9 cellular contexts compared by ENCODE assay signal in the genomic region with DNA sequence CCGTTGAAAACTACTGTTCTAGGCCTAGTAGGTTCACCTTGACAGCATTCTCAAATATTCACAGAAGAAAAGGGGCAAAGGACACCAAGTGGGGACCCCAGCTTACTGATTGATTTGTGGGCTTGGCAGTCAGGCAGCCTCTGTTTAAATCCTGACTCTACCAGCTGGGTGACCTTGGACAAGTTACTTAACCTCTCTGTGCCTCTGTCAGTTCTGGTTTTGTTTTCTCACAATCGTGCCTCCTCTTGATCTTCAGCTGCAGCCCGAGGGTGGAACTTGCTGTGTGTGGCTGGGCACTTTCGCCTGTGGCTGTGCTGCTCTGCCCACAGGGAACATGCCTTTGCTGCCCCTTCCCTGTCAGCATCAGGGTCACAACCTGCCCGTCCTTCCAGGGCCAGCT. TPM values are rescaled to one million over a fixed set of nuclear protein-coding genes. Genes with fewer than 3 reads are reported as not detected.
A peak's percentile ranks its signal among the peaks of the same experiment; 100 is the strongest.
DNase-seq lines count a peak whose midpoint lies in the region; ATAC-seq and TF ChIP-seq lines count a peak whose summit lies in the region.
"Had no signal": no experiment of that assay in that cellular context is flagged by ENCODE, and none has a peak within 500 bp of the region (broad histone marks: within the 10 kb centered on the region; RNA-seq: fewer than 3 reads in every experiment).

No MANE protein-coding gene starts in this region.

- peak; percentile 71 for DNase-seq in GM12865 (ENCODE audit: low read depth)
- DNase-seq in PC-3 = no peak
- peak in 2 of 10 donors; percentile 10 to 25 for DNase-seq in naive thymus-derived CD8-positive, alpha-beta T cell
- DNase-seq in NCI-H1436 treated with DMSO at 0.1 percent for 48 hours (lab: John Stamatoyannopoulos, UW) = no peak
- DNase-seq in NCI-H226 = no peak
- DNase-seq in NCI-H2171 treated with DMSO at 0.1 percent for 48 hours (lab: John Stamatoyannopoulos, UW) = no peak
- no peak for DNase-seq in Caco-2
- DNase-seq: esophagus squamous epithelium had no signal

- ATAC-seq in HG02610 (IDR thresholded peaks at IDR 0.05; ENCODE audit: unreplicated experiment) (peak; percentile 9), PC-3 (no peak)
- peak in 1 of 2 donors; percentile 9 for ATAC-seq in naive thymus-derived CD8-positive, alpha-beta T cell

- H3K4me1 ChIP-seq in PC-3 (ENCODE audit: insufficient read depth, low read length) (peaks cover 34% of the 10 kb centered on the region), Caco-2 (no peaks in the 10 kb centered on the region)

- H3K9me3 ChIP-seq in PC-3 (ENCODE audit: low read length) (no peaks in the 10 kb centered on the region), Caco-2 (no peaks in the 10 kb centered on the region)
- H3K9me3 ChIP-seq: esophagus squamous epithelium had no signal

- no peaks in the 10 kb centered on the region for H3K36me3 ChIP-seq in PC-3 (ENCODE audit: low read depth, low read length)
- H3K36me3 ChIP-seq in Caco-2 (ENCODE audit: control insufficient read depth, insufficient read depth, low read length) = no peaks in the 10 kb centered on the region
- H3K36me3 ChIP-seq: esophagus squamous epithelium had no signal

- BruUV-seq in PC-3 (replicated peaks; lab: Mats Ljungman, UMichigan) = no TSS peak
- BruUV-seq in Caco-2 (replicated peaks; lab: Mats Ljungman, UMichigan) = no TSS peak

- H3K27me3 ChIP-seq in PC-3 (ENCODE audit: low read length) (no peaks in the 10 kb centered on the region), Caco-2 (replicated peaks; ENCODE audit: control insufficient read depth, insufficient read depth, low read length) (no peaks in the 10 kb centered on the region)

- CTCF ChIA-PET in PC-3 (lab: Charles Lee) = no interaction called here
- CTCF ChIA-PET in Caco-2 (lab: Charles Lee) = interaction anchor here (0.6 kb wide), 1 partner anchor 77 kb away, joined by 3 read pairs; no protein-coding TSS in a partner anchor

- H3K9ac ChIP-seq in PC-3 (ENCODE audit: low read length) = peak overlapping the region; percentile 53

- no peaks in the 10 kb centered on the region for H3F3A ChIP-seq in PC-3 (ENCODE audit: low read length, unreplicated experiment)

- no peaks in the 10 kb centered on the region for H4K20me1 ChIP-seq in PC-3 (ENCODE audit: low read length)

- H3K27ac Mint-ChIP-seq in naive thymus-derived CD8-positive, alpha-beta T cell = peak overlapping the region in 9 of 10 donors; percentile 37 to 96 (median 93)
- no peak overlapping the region for H3K27ac Mint-ChIP-seq in Caco-2 (ENCODE audit: unreplicated experiment)

- H3K27ac ChIP-seq in PC-3 (ENCODE audit: low read length) = peak overlapping the region; percentile 59
- H3K27ac ChIP-seq: esophagus squamous epithelium had no signal

- H3K27me3 Mint-ChIP-seq in naive thymus-derived CD8-positive, alpha-beta T cell = no peaks in the 10 kb centered on the region
- H3K27me3 Mint-ChIP-seq in Caco-2 (ENCODE audit: insufficient read depth, unreplicated experiment) = no peaks in the 10 kb centered on the region

- no peaks in the 10 kb centered on the region for H3K9me2 ChIP-seq in PC-3 (replicated peaks; ENCODE audit: low read length)

- H3K9me3 Mint-ChIP-seq in naive thymus-derived CD8-positive, alpha-beta T cell = no peaks in the 10 kb centered on the region
- no peaks in the 10 kb centered on the region for H3K9me3 Mint-ChIP-seq in Caco-2 (ENCODE audit: unreplicated experiment)

- peaks cover 8 to 52% (median 28%) of the 10 kb centered on the region in 4 donors for H3K4me1 Mint-ChIP-seq in naive thymus-derived CD8-positive, alpha-beta T cell
- peaks cover 7% of the 10 kb centered on the region for H3K4me1 Mint-ChIP-seq in Caco-2 (ENCODE audit: low read depth, unreplicated experiment)

- 0 out of 2 replicates have a peak overlapping the region, but pooled peaks have one; percentile 63 for H3K4me2 ChIP-seq in PC-3 (ENCODE audit: low read length)

- peak overlapping the region; percentile 23 to 86 (median 74) for H3K4me3 Mint-ChIP-seq in naive thymus-derived CD8-positive, alpha-beta T cell
- no peak overlapping the region for H3K4me3 Mint-ChIP-seq in Caco-2 (ENCODE audit: unreplicated experiment)

- intact Hi-C loops in PC-3 (cut with micrococcal nuclease) = no loop called here
- intact Hi-C loops in Caco-2 (cut with micrococcal nuclease; ENCODE audit: unreplicated experiment) = no loop called here

- H3K4me3 ChIP-seq in GM12865 (ENCODE audit: low read depth, low read length) (no peak overlapping the region), PC-3 (ENCODE audit: low read length) (no peak overlapping the region), Caco-2 (ENCODE audit: low read depth, low read length) (no peak overlapping the region)

- TF ChIP-seq CTCF in GM12865 (IDR thresholded peaks at IDR 0.05; ENCODE audit: insufficient read depth, low read depth, low read length, missing control alignments) (no peak), PC-3 (conservative IDR thresholded peaks at IDR 0.05; ENCODE audit: low read depth, low read length) (no peak), Caco-2 (IDR thresholded peaks at IDR 0.05; ENCODE audit: insufficient read depth in 1 of 2, low read depth in 1 of 2, low read length in 1 of 2, severe bottlenecking in 1 of 2, unreplicated experiment in 1 of 2) (no peak)

- POLR2A ChIA-PET in PC-3 (lab: Charles Lee; ENCODE audit: unreplicated experiment) (no interaction called here), Caco-2 (lab: Charles Lee) (no interaction called here)
- POLR2A ChIA-PET in naive thymus-derived CD8-positive, alpha-beta T cell (lab: Charles Lee) = interaction anchor here (0.6 to 1.8 kb wide), 14 partner anchors 10 to 1330 kb away, joined by 3 to 40 read pairs (median 4); partner anchors contain the start of genes CTNS and RAP1GAP2

- H2AFZ ChIP-seq in PC-3 (ENCODE audit: low read length) = no peak overlapping the region

- H3K36me3 Mint-ChIP-seq in naive thymus-derived CD8-positive, alpha-beta T cell = no peaks in the 10 kb centered on the region
- no peaks in the 10 kb centered on the region for H3K36me3 Mint-ChIP-seq in Caco-2 (ENCODE audit: insufficient read depth, unreplicated experiment)

- H3K79me2 ChIP-seq in PC-3 (ENCODE audit: low read length) = no peaks in the 10 kb centered on the region

RNA-seq across cellular contexts. Expression of gene RAP1GAP2, which starts 17.8 kb away (rescaled TPM):
- total RNA-seq in PC-3 (2014; rRNA removed) = 14.5 and 26.0 TPM in 2 replicates
- total RNA-seq in naive thymus-derived CD8-positive, alpha-beta T cell = 1 to 10 TPM in 1 of 2 experiments, under 1 TPM in 1; 0.44 to 1.3 TPM
- polyA plus RNA-seq in naive thymus-derived CD8-positive, alpha-beta T cell = 1 to 10 TPM in 2 of 3 donors, under 1 TPM in 1; 0.78 to 1.6 (median 1.4) TPM
- total RNA-seq in Caco-2 (2022) = 45.3 and 46.7 TPM in 2 replicates
